Comparison of ENCODE assay signal across 6 cellular contexts in genomic region chr2:3731829-3732228, GRCh38. TPM values are rescaled to one million over a fixed set of nuclear protein-coding genes. Genes with fewer than 3 reads are reported as not detected.
"Had no signal": no experiment of that assay in that cellular context is flagged by ENCODE, and none has a peak within 500 bp of the region (broad histone marks: within the 10 kb centered on the region; RNA-seq: fewer than 3 reads in every experiment).

No MANE protein-coding gene starts in this region.

- H3K4me3 ChIP-seq: GM23248 had no signal

- H3K27ac ChIP-seq: GM23248 had no signal

- H3K9me3 Mint-ChIP-seq: H9 had no signal

- DNase-seq: GM23248, GOT3, H9, HCEC 1CT, IMR-90 had no signal

- H3K9ac ChIP-seq: GM23248 had no signal

- H3K4me3 Mint-ChIP-seq: H9 had no signal

- H3K27ac Mint-ChIP-seq: H9 had no signal

RNA-seq across cellular contexts. Expression of gene DCDC2C, which starts 28.5 kb away (rescaled TPM):
- total RNA-seq: GM23248, H9, HT-29, IMR-90 had no signal
- polyA plus RNA-seq: GM23248, IMR-90 had no signal
